In the genomic region with DNA sequence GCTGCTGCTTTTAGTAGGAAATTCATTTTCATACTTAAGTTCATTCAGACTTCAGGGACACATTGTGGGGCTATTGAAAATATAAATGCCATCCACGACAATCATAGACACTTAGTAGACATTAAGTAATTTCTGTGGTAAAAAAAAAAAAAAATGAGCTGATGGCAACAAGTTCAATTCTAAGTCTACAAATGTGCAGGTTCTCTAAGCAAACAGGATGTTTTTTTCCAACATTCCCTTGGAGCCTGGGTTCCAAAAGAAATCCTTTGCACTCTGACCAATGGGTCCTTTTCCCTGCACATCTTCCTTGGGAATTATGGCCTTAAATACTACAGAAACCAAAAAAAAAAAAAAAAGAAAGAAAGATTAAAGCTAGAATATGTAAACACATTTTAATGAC, we compare ENCODE assay signal across 21 cellular contexts.
"Had no signal": no experiment of that assay in that cellular context is flagged by ENCODE, and none has a peak within 500 bp of the region (broad histone marks: within the 10 kb centered on the region; RNA-seq: fewer than 3 reads in every experiment).

No MANE protein-coding gene starts in this region.

- DNase-seq: activated CD4-positive, alpha-beta T cell treated with anti-CD3 and anti-CD28 coated beads for 48 hours; activated CD4-positive, CD25-positive, alpha-beta regulatory T cell; activated CD8-positive, alpha-beta memory T cell treated with anti-CD3 and anti-CD28 coated beads for 24 hours; activated CD8-positive, alpha-beta memory T cell treated with anti-CD3 and anti-CD28 coated beads, Interleukin-2, amount 50 U/mL, for 4 hours; activated gamma-delta T cell treated with Interleukin-2 at 50 U/mL for 16 hours; anterior cingulate cortex; body of pancreas; foreskin fibroblast; lower lobe of right lung; mesendoderm; naive B cell; retina; spleen; stimulated activated CD4-positive, alpha-beta T cell treated with anti-CD3 and anti-CD28 coated beads, Interleukin-4, amount 100 ng/mL, for 1 hour; stimulated activated naive CD4-positive, alpha-beta T cell treated with Interleukin-2 at 50 U/mL for 16 hours; tibial artery had no signal

- H3K27ac ChIP-seq: body of pancreas, cardiac muscle cell, lower lobe of right lung, tibial artery had no signal

- ATAC-seq: body of pancreas, left lobe of liver, lower lobe of right lung had no signal

- H3K9me3 ChIP-seq: body of pancreas, lower lobe of right lung, spleen, tibial artery had no signal

- H3K27ac Mint-ChIP-seq: progenitor cell of endocrine pancreas had no signal

- H3K27me3 Mint-ChIP-seq: naive B cell had no signal

- H3K27me3 ChIP-seq: body of pancreas, cardiac muscle cell, spleen, tibial artery had no signal

- FAIRE-seq: endometrium had no signal

- H3K36me3 ChIP-seq: cardiac muscle cell, lower lobe of right lung, spleen, tibial artery had no signal

- H3K9me3 Mint-ChIP-seq: T-helper 1 cell treated with Interleukin-12 subunit alpha and Interleukin-12 subunit beta and Interleukin-4 antibody, amounts not matched to agents 30 μg/mL and 1 μg/mL, for 36 hours had no signal

- H3K4me3 Mint-ChIP-seq: naive B cell; T-helper 1 cell treated with Interleukin-12 subunit alpha and Interleukin-12 subunit beta and Interleukin-4 antibody, amounts not matched to agents 30 μg/mL and 1 μg/mL, for 36 hours had no signal

- H3K4me3 ChIP-seq: body of pancreas, cardiac muscle cell, lower lobe of right lung, spleen, tibial artery had no signal
